8 cellular contexts compared by ENCODE assay signal in genomic region chr5:133611357-133612020, GRCh38. TPM values are rescaled to one million over a fixed set of nuclear protein-coding genes. Genes with fewer than 3 reads are reported as not detected.
DNase-seq lines count a peak whose midpoint lies in the region; ATAC-seq lines count a peak whose summit lies in the region.

No MANE protein-coding gene starts in this region.

- H3K36me3 ChIP-seq in skeletal muscle satellite cell (ENCODE audit: insufficient read depth, low read length), result no peaks in the 10 kb centered on the region

- peak overlapping the region; percentile 43 for H3K4me3 ChIP-seq in skeletal muscle satellite cell (ENCODE audit: low read length)

- H3K9me3 ChIP-seq in skeletal muscle satellite cell (replicated peaks; ENCODE audit: low read length), result no peaks in the 10 kb centered on the region

- intact Hi-C loops in head of caudate nucleus (cut with DNase I) (no loop called here), left colon (cut with DNase I, micrococcal nuclease) (no loop called here)

- peak in 2 of 3 experiments; percentile 69 to 71 for DNase-seq in NCI-H1417 (lab: John Stamatoyannopoulos, UW)
- DNase-seq in NCI-H1417 treated with DMSO at 0.1 percent for 48 hours (lab: John Stamatoyannopoulos, UW), result no peak
- DNase-seq in SK-N-DZ (ENCODE audit: low spot score), result peak; percentile 18
- peak in 22 of 42 donors; percentile 5 to 51 (median 24) for DNase-seq in head of caudate nucleus
- no peak for DNase-seq in left colon
- DNase-seq in NOMO-1 treated with DMSO at 0.1 percent for 48 hours (lab: John Stamatoyannopoulos, UW; ENCODE audit: unreplicated experiment), result no peak

- H3K27me3 ChIP-seq in skeletal muscle satellite cell (ENCODE audit: control insufficient read depth, insufficient read depth, low read length), result peaks cover 86% of the 10 kb centered on the region

- no peak for ATAC-seq in left colon
- no peak for ATAC-seq in GM21825 (IDR thresholded peaks at IDR 0.05; ENCODE audit: unreplicated experiment)

- H3K4me2 ChIP-seq in skeletal muscle satellite cell (ENCODE audit: low read length), result peak overlapping the region; percentile 65

- peaks cover 6% of the 10 kb centered on the region for H3K4me1 ChIP-seq in skeletal muscle satellite cell (ENCODE audit: control insufficient read depth, insufficient read depth, low read length)

- H3K9ac ChIP-seq in skeletal muscle satellite cell (ENCODE audit: low read depth, low read length), result no peak overlapping the region

RNA-seq across cellular contexts. Expression of gene FSTL4, which starts 0.9 kb away (rescaled TPM):
- polyA plus RNA-seq in SK-N-DZ (2014; cell fraction: cytosol; rRNA removed), result 3.5 and 4.6 TPM in 2 replicates
- 2.2 and 2.6 TPM in 2 replicates for polyA plus RNA-seq in SK-N-DZ (2014; cell fraction: nucleus; rRNA removed)
- under 0.01 TPM in 1 of 2 replicates, not detected in the other for total RNA-seq in skeletal muscle satellite cell (2012; rRNA removed)
- total RNA-seq in left colon, result under 1 TPM; 0.34 to 0.39 TPM

Comparison
In these comparisons a context has a peak if more than half of its experiments do, and no peak if none do; other contexts are left out.
1. DNase-seq: peak in NCI-H1417 (2 of 3), SK-N-DZ (single experiment) and head of caudate nucleus (22 of 42); none in NCI-H1417 treated with DMSO at 0.1 percent for 48 hours (single experiment), left colon (0 of 2) and NOMO-1 treated with DMSO at 0.1 percent for 48 hours (single experiment).